Comparison of ENCODE assay signal across 10 cellular contexts in the genomic region with DNA sequence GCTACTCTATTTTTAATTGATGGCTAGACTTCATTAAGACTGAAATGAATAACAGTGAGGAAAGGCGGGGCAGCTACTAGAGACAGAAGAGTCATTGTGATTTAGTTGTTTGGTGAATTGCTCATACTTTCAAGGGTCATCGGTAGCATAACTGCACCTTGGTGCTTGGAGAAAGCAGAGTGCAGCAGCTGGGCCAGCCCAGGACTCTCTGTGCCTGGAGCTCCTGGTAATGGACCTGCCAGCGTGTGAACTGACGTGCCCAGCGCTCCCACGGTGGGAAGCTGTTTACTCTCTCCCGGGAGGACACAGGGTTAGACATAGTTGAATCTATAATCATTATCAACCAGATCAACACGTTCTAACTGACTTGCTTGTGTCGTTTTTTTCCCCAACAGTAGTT. TPM values are rescaled to one million over a fixed set of nuclear protein-coding genes. Genes with fewer than 3 reads are reported as not detected.
DNase-seq lines count a peak whose midpoint lies in the region; ATAC-seq, FAIRE-seq and TF ChIP-seq lines count a peak whose summit lies in the region.
"Had no signal": no experiment of that assay in that cellular context is flagged by ENCODE, and none has a peak within 500 bp of the region (broad histone marks: within the 10 kb centered on the region; RNA-seq: fewer than 3 reads in every experiment).

No MANE protein-coding gene starts in this region.

- no peaks in the 10 kb centered on the region for H4K20me1 ChIP-seq in GM12878 (ENCODE audit: control insufficient read depth, insufficient read depth)

- no peaks in the 10 kb centered on the region for H3K4me1 Mint-ChIP-seq in Caco-2 (ENCODE audit: low read depth, unreplicated experiment)

- no peak for TF ChIP-seq RAD21 in GM12878 (IDR thresholded peaks at IDR 0.05; ENCODE audit: insufficient read depth, low read depth, low read length)

- in situ Hi-C loops in GM12878 (cut with MboI): no loop called here

- no peaks in the 10 kb centered on the region for H3K79me2 ChIP-seq in GM12878 (ENCODE audit: control insufficient read depth, insufficient read depth, low read length)

- H3K9me3 Mint-ChIP-seq in Caco-2 (ENCODE audit: unreplicated experiment): no peaks in the 10 kb centered on the region

- TF ChIP-seq CTCF in GM12878 (IDR thresholded peaks at IDR 0.05 in 2 of 3, conservative IDR thresholded peaks at IDR 0.05 in 1 of 3; ENCODE audit: control insufficient read depth in 2 of 3, extremely low read depth in 1 of 3, insufficient read depth in 1 of 3, low read depth in 3 of 3, low read length in 3 of 3) (no peak), sigmoid colon (IDR thresholded peaks at IDR 0.05) (no peak), Caco-2 (IDR thresholded peaks at IDR 0.05; ENCODE audit: insufficient read depth in 1 of 2, low read depth in 1 of 2, low read length in 1 of 2, severe bottlenecking in 1 of 2, unreplicated experiment in 1 of 2) (no peak)

- FAIRE-seq in GM12878 (lab: Jason Lieb, UNC): no peak
- no peak for FAIRE-seq in urothelium cell line (lab: Jason Lieb, UNC)

- H3K9me3 ChIP-seq in GM12878 (replicated peaks; ENCODE audit: control insufficient read depth, insufficient read depth, low read length) (no peaks in the 10 kb centered on the region), sigmoid colon (no peaks in the 10 kb centered on the region), Caco-2 (no peaks in the 10 kb centered on the region)

- 32% methylated on average over 9 of the region's 9 CpGs for WGBS in GM12878 (ENCODE audit: insufficient coverage, insufficient replicate concordance, low lambda C conversion rate, missing lambda C conversion rate)
- WGBS in sigmoid colon, 2 donors: 17 to 67% methylated on average over 9 of the region's 9 CpGs

- H3K4me3 Mint-ChIP-seq in Caco-2 (ENCODE audit: unreplicated experiment): no peak overlapping the region

- no peak overlapping the region for H2AFZ ChIP-seq in GM12878 (ENCODE audit: control insufficient read depth, low read depth, low read length)

- H3K27ac ChIP-seq in GM12878 (ENCODE audit: control insufficient read depth, insufficient read depth) (no peak overlapping the region), sigmoid colon (peak overlapping the region; percentile 39 to 85 (median 74))

- CTCF ChIA-PET in GM12878 (lab: Yijun Ruan, JAX) (interaction anchor here (0.7 to 3.5 kb wide), 10 partner anchors 8 to 98 kb away, joined by 3 to 37 read pairs (median 5); a partner anchor contains a TSS), Caco-2 (lab: Charles Lee) (no interaction called here)

- H3K36me3 ChIP-seq in GM12878 (ENCODE audit: control insufficient read depth in 2 of 2, insufficient read depth in 2 of 2, low read length in 1 of 2): no peaks in the 10 kb centered on the region
- H3K36me3 ChIP-seq in sigmoid colon: peaks cover 0 to 6% (median 0%) of the 10 kb centered on the region in 4 donors
- no peaks in the 10 kb centered on the region for H3K36me3 ChIP-seq in Caco-2 (ENCODE audit: control insufficient read depth, insufficient read depth, low read length)

- BruUV-seq in GM12878 (replicated peaks; lab: Mats Ljungman, UMichigan): no TSS peak
- BruUV-seq in Caco-2 (replicated peaks; lab: Mats Ljungman, UMichigan): no TSS peak

- ATAC-seq in GM12878: peak; percentile 37

- POLR2A ChIA-PET in GM12878 (lab: Charles Lee) (interaction anchor here (0.6 to 0.9 kb wide), 6 partner anchors 9 to 1656 kb away, joined by 3 to 9 read pairs (median 4); a partner anchor contains a TSS), Caco-2 (lab: Charles Lee) (no interaction called here)

- no peak for TF ChIP-seq POLR2A in GM12878 (IDR thresholded peaks at IDR 0.05; ENCODE audit: low read depth, low read length)
- no peak for TF ChIP-seq POLR2A in sigmoid colon (IDR thresholded peaks at IDR 0.05)

- no peaks in the 10 kb centered on the region for H3K36me3 Mint-ChIP-seq in Caco-2 (ENCODE audit: insufficient read depth, unreplicated experiment)

- H3K27me3 Mint-ChIP-seq in Caco-2 (ENCODE audit: insufficient read depth, unreplicated experiment): no peaks in the 10 kb centered on the region

- DNase-seq in LoVo (ENCODE audit: low spot score): peak; percentile 73
- no peak for DNase-seq in GM12878 (ENCODE audit: low read depth, low spot score)
- peak; percentile 59 for DNase-seq in iris pigment epithelial cell (ENCODE audit: low read depth)
- peak; percentile 71 for DNase-seq in sigmoid colon
- DNase-seq in stimulated activated CD4-positive, alpha-beta T cell treated with anti-CD3 and anti-CD28 coated beads, Interleukin-4, amount 100 ng/mL, for 1 hour: no peak
- DNase-seq in urothelium cell line (ENCODE audit: low spot score): no peak
- DNase-seq in HuH-7 (ENCODE audit: low spot score): no peak
- no peak for DNase-seq in Caco-2
- DNase-seq: DMS79 treated with DMSO at 0.1 percent for 48 hours, KG1 had no signal

- SMC1A ChIA-PET in GM12878 (lab: Charles Lee; ENCODE audit: uncharacterized antibody, unreplicated experiment): interaction anchor here (0.9 to 4.9 kb wide), 13 partner anchors 10 to 99 kb away, joined by 3 to 38 read pairs (median 4); no protein-coding TSS in a partner anchor

- H3K4me3 ChIP-seq in GM12878 (no peak overlapping the region), sigmoid colon (no peak overlapping the region), Caco-2 (ENCODE audit: low read depth, low read length) (no peak overlapping the region)

- no peak overlapping the region for H3K27ac Mint-ChIP-seq in Caco-2 (ENCODE audit: unreplicated experiment)

- H3K4me2 ChIP-seq in GM12878 (ENCODE audit: control insufficient read depth, insufficient read depth): no peak overlapping the region

- intact Hi-C loops in GM12878 (cut with micrococcal nuclease; ENCODE audit: unreplicated experiment) (loop anchor here (5.0 kb wide), 1 partner anchor 270 kb away; no protein-coding TSS in a partner anchor), sigmoid colon (cut with DNase I) (no loop called here), Caco-2 (cut with micrococcal nuclease; ENCODE audit: unreplicated experiment) (loop anchor here (2.0 kb wide), 1 partner anchor 99 kb away; no protein-coding TSS in a partner anchor)

- TF ChIP-seq EP300 in GM12878 (IDR thresholded peaks at IDR 0.05; ENCODE audit: borderline replicate concordance in 1 of 2, control insufficient read depth in 1 of 2, low read depth in 2 of 2, low read length in 2 of 2) (no peak), sigmoid colon (IDR thresholded peaks at IDR 0.05) (no peak)

- no peak overlapping the region for H3K9ac ChIP-seq in GM12878 (ENCODE audit: control insufficient read depth, insufficient read depth, low read length)

- H3K27me3 ChIP-seq in GM12878 (replicated peaks in 1 of 2; ENCODE audit: control insufficient read depth in 2 of 2, insufficient read depth in 2 of 2, low read length in 1 of 2): no peaks in the 10 kb centered on the region
- H3K27me3 ChIP-seq in sigmoid colon: no peaks in the 10 kb centered on the region
- no peaks in the 10 kb centered on the region for H3K27me3 ChIP-seq in Caco-2 (replicated peaks; ENCODE audit: control insufficient read depth, insufficient read depth, low read length)

- no peaks in the 10 kb centered on the region for H3K4me1 ChIP-seq in GM12878 (ENCODE audit: control insufficient read depth, insufficient read depth, low read length)
- H3K4me1 ChIP-seq in sigmoid colon: peaks cover 0 to 92% (median 63%) of the 10 kb centered on the region in 4 donors
- H3K4me1 ChIP-seq in Caco-2: no peaks in the 10 kb centered on the region

- RAD21 ChIA-PET in GM12878 (lab: Charles Lee; ENCODE audit: unreplicated experiment): interaction anchor here (0.6 to 1.8 kb wide), 8 partner anchors 8 to 1093 kb away, joined by 3 to 16 read pairs (median 3); no protein-coding TSS in a partner anchor

TF ChIP-seq in GM12878, 131 proteins besides CTCF, POLR2A, EP300 and RAD21:
- TF ChIP-seq KDM1A (IDR thresholded peaks at IDR 0.05; ENCODE audit: borderline replicate concordance): no peak
- no peak for TF ChIP-seq POU2F2 (IDR thresholded peaks at IDR 0.05; ENCODE audit: borderline replicate concordance, low read depth, low read length)
- no peak for TF ChIP-seq IKZF2 (IDR thresholded peaks at IDR 0.05)
- TF ChIP-seq EED (IDR thresholded peaks at IDR 0.05; ENCODE audit: low read depth): no peak

RNA-seq across cellular contexts. Expression of a gene that starts 42.9 kb away (rescaled TPM):
- total RNA-seq in GM12878 (2013; cell fraction: nucleolus; rRNA removed): 1.7 and 3.1 TPM in 2 replicates
- 0.38 and 0.68 TPM in 2 replicates for total RNA-seq in GM12878 (2014; rRNA removed)
- 0.92 and 0.98 TPM in 2 replicates for total RNA-seq in GM12878 (2014; rRNA removed; fragmentation: Illumina TruSeq; extraction: Trizol)
- 0.58 and 0.80 TPM in 2 replicates for total RNA-seq in GM12878 (2021)
- polyA plus RNA-seq in GM12878 (2011; ENCODE audit: low read depth): not detected
- polyA plus RNA-seq in GM12878 (2011; rRNA removed): 3.7 and 4.3 TPM in 2 replicates
- 2.2 TPM in 2 replicates for polyA plus RNA-seq in GM12878 (2011; cell fraction: cytosol; rRNA removed)
- polyA plus RNA-seq in GM12878 (2011; cell fraction: nucleus; rRNA removed): 2.8 and 3.5 TPM in 2 replicates
- not detected in 2 replicates for polyA plus RNA-seq in GM12878 (2012)
- 0.47 and 1.6 TPM in 2 replicates for polyA plus RNA-seq in GM12878 (2014; fragmentation: Illumina TruSeq; extraction: Trizol)
- under 1 TPM; 0.19 to 0.20 TPM for polyA plus RNA-seq in GM12878 (2014; fragmentation: Nextera tagmentation; extraction: Ambion mirVana)
- 0.79 and 0.93 TPM in 2 replicates for polyA plus RNA-seq in GM12878 (2014; rRNA removed)
- under 1 TPM; 0.20 to 0.71 TPM for polyA plus RNA-seq in GM12878 (2016; fragmentation: Nextera tagmentation; extraction: Ambion mirVana)
- polyA minus RNA-seq in GM12878 (2011; rRNA and poly(A)+ RNA removed): 3.5 and 4.3 TPM in 2 replicates
- polyA minus RNA-seq in GM12878 (2011; cell fraction: cytosol; rRNA and poly(A)+ RNA removed): 1.7 and 2.5 TPM in 2 replicates
- polyA minus RNA-seq in GM12878 (2011; cell fraction: nucleus; rRNA and poly(A)+ RNA removed): 3.0 and 4.7 TPM in 2 replicates
- 10 to 100 TPM; 17.8 to 29.3 (median 24.5) TPM for total RNA-seq in sigmoid colon
- 10 to 100 TPM; 16.2 to 38.4 (median 20.3) TPM for polyA plus RNA-seq in sigmoid colon
- total RNA-seq in Caco-2 (2022): 0.58 TPM in 1 of 2 replicates, not detected in the other

Comparison
In these comparisons a context has a peak if more than half of its experiments do, and no peak if none do; other contexts are left out.
1. DNase-seq: peak in LoVo (single experiment), iris pigment epithelial cell (single experiment) and sigmoid colon (single experiment); none in GM12878 (single experiment), stimulated activated CD4-positive, alpha-beta T cell treated with anti-CD3 and anti-CD28 coated beads, Interleukin-4, amount 100 ng/mL, for 1 hour (single experiment), urothelium cell line (single experiment), HuH-7 (single experiment) and Caco-2 (0 of 2).
2. RNA of a gene that starts 42.9 kb away (total RNA-seq): 17.8 to 29.3 TPM in sigmoid colon; 0.38 to 3.1 TPM in GM12878 and 0.58 TPM in Caco-2; every median in the first group is over 4 times any median in the second.